8 cellular contexts compared by ENCODE assay signal in the genomic region with DNA sequence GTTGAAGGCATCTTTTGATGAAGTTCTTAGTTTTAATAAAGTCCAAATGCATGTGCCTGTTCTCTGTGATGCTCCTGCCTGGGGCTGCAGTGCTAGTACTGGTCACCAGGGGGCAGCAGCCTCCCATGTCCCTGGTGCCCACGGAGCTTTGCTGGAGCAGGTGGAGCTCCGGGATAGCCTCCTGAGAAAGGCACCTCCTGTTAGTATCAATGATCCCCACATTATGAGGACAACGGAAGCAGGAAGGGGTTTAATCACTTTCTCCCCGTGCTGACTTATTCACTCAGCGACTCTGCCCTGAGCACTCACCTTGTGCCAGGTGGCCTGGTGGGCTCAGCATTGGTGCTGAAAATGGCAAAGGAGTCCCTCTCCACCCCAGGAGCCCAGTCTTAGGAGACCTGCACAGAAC.
DNase-seq lines count a peak whose midpoint lies in the region; ATAC-seq, FAIRE-seq and TF ChIP-seq lines count a peak whose summit lies in the region.

No MANE protein-coding gene starts in this region.

- peak; percentile 78 for ATAC-seq in HepG2
- no peak for ATAC-seq in HG03045 (IDR thresholded peaks at IDR 0.05; ENCODE audit: unreplicated experiment)

- H4K20me1 ChIP-seq in HepG2 (ENCODE audit: insufficient read depth, low read length) = no peaks in the 10 kb centered on the region

- FAIRE-seq in GM18507 (lab: Jason Lieb, UNC) (peak; percentile 86), HepG2 (lab: Jason Lieb, UNC) (peak; percentile 89)

- intact Hi-C loops in A673 (cut with micrococcal nuclease; ENCODE audit: unreplicated experiment) (loop anchor here (1.0 kb wide), 2 partner anchors 138 to 377 kb away; no protein-coding TSS in a partner anchor), colonic mucosa (cut with DNase I) (loop anchor here (5.0 kb wide), 1 partner anchor 376 kb away; no protein-coding TSS in a partner anchor), HepG2 (cut with micrococcal nuclease; ENCODE audit: unreplicated experiment) (loop anchor here (1.0 to 5.0 kb wide), 3 partner anchors 41 to 376 kb away; no protein-coding TSS in a partner anchor)

- H3K36me3 ChIP-seq in A673 (ENCODE audit: insufficient read depth, low read length, poor library complexity, severe bottlenecking) = no peaks in the 10 kb centered on the region
- H3K36me3 ChIP-seq in colonic mucosa = no peaks in the 10 kb centered on the region
- no peaks in the 10 kb centered on the region for H3K36me3 ChIP-seq in HepG2 (replicated peaks in 1 of 2; ENCODE audit: control insufficient read depth in 1 of 2, insufficient read depth in 2 of 2, low read length in 2 of 2)

- H3K4me2 ChIP-seq in HepG2 (ENCODE audit: low read depth, low read length) = no peak overlapping the region

- H3K4me1 ChIP-seq in A673 (ENCODE audit: insufficient read depth, low read length, poor library complexity, severe bottlenecking) (no peaks in the 10 kb centered on the region), colonic mucosa (no peaks in the 10 kb centered on the region), HepG2 (ENCODE audit: insufficient read depth, low read length) (peaks cover 47% of the 10 kb centered on the region)

- BruUV-seq in A673 (replicated peaks; lab: Mats Ljungman, UMichigan) (no TSS peak), HepG2 (replicated peaks; lab: Mats Ljungman, UMichigan) (no TSS peak)

- H2AFZ ChIP-seq in HepG2 (ENCODE audit: low read length) = no peak overlapping the region

- no peak overlapping the region for H3K9ac ChIP-seq in colonic mucosa (ENCODE audit: low read depth in 2 of 2, low read length in 2 of 2)
- H3K9ac ChIP-seq in HepG2 (ENCODE audit: insufficient read depth, low read depth, low read length) = no peak overlapping the region

- TF ChIP-seq CTCF in A673 (conservative IDR thresholded peaks at IDR 0.05; ENCODE audit: low read depth, low read length) (peak; percentile 99), colonic mucosa (IDR thresholded peaks at IDR 0.05) (peak; percentile 94), HepG2 (CRISPR knock-in tag; IDR thresholded peaks at IDR 0.05) (peak; percentile 98)

- DNase-seq in A673 (ENCODE audit: low spot score) = peak; percentile 68
- DNase-seq in GM18507 (ENCODE audit: extremely low spot score, insufficient read length, low read depth) = peak; percentile 51
- DNase-seq in NCI-H1694 treated with DMSO at 0.1 percent for 48 hours (lab: John Stamatoyannopoulos, UW) = peak; percentile 41
- DNase-seq in activated CD4-positive, alpha-beta T cell treated with anti-CD3 and anti-CD28 coated beads for 24 hours (ENCODE audit: low read depth in 2 of 2) = peak; percentile 54 to 69
- peak; percentile 74 for DNase-seq in colonic mucosa
- peak; percentile 44 for DNase-seq in HepG2 (ENCODE audit: low spot score)
- peak; percentile 52 to 57 (median 53) for DNase-seq in stimulated activated CD4-positive, alpha-beta T cell treated with anti-CD3 and anti-CD28 coated beads, TNF-alpha, amount 100 ng/mL, for 48 hours (ENCODE audit: low read depth in 3 of 3)

- WGBS in HepG2 (ENCODE audit: low lambda C conversion rate) = 26% methylated on average over 5 of the region's 5 CpGs

- no peak for TF ChIP-seq POLR2A in HepG2 (IDR thresholded peaks at IDR 0.05; ENCODE audit: insufficient read depth in 1 of 2, low read depth in 2 of 2, low read length in 2 of 2)

- POLR2A ChIA-PET in A673 (lab: Charles Lee; ENCODE audit: low non-redundant PET) (no interaction called here), HepG2 (lab: Yijun Ruan, JAX) (interaction anchor here (0.6 to 1.0 kb wide), 3 partner anchors 12 to 138 kb away, joined by 3 to 4 read pairs (median 3); no protein-coding TSS in a partner anchor)

- peak; percentile 92 for TF ChIP-seq RAD21 in HepG2 (CRISPR knock-in tag; IDR thresholded peaks at IDR 0.05)

- H3K9me3 ChIP-seq in A673 (ENCODE audit: low read depth, low read length, poor library complexity, severe bottlenecking) = no peaks in the 10 kb centered on the region
- no peaks in the 10 kb centered on the region for H3K9me3 ChIP-seq in colonic mucosa
- H3K9me3 ChIP-seq in HepG2 (ENCODE audit: low read length) = no peaks in the 10 kb centered on the region

- H3K27ac ChIP-seq in A673 (ENCODE audit: low read depth, low read length, poor library complexity, severe bottlenecking) (no peak overlapping the region), colonic mucosa (no peak overlapping the region), HepG2 (ENCODE audit: extremely low read length, insufficient read depth, low read length) (no peak overlapping the region)

- H3K79me2 ChIP-seq in HepG2 (ENCODE audit: insufficient read depth, low read length) = no peaks in the 10 kb centered on the region

- CTCF ChIA-PET in A673 (lab: Charles Lee) = interaction anchor here (0.6 to 1.2 kb wide), 7 partner anchors 10 to 415 kb away, joined by 3 to 8 read pairs (median 4); no protein-coding TSS in a partner anchor
- CTCF ChIA-PET in HepG2 (lab: Yijun Ruan, JAX; ENCODE audit: low intra/inter-chr PET ratio, low total read pairs) = interaction anchor here (0.6 to 1.8 kb wide), 5 partner anchors 40 to 377 kb away, joined by 4 to 16 read pairs (median 4); no protein-coding TSS in a partner anchor

- TF ChIP-seq EP300 in HepG2 (IDR thresholded peaks at IDR 0.05; ENCODE audit: low read depth in 2 of 2, low read length in 2 of 2) (no peak), HepG2 (CRISPR knock-in tag; IDR thresholded peaks at IDR 0.05; ENCODE audit: borderline replicate concordance) (no peak)

- H3K27me3 ChIP-seq in A673 (replicated peaks; ENCODE audit: insufficient read depth, low read depth, low read length, poor library complexity) (no peaks in the 10 kb centered on the region), colonic mucosa (no peaks in the 10 kb centered on the region), HepG2 (ENCODE audit: control insufficient read depth in 1 of 2, insufficient read depth in 2 of 2, low read length in 2 of 2) (no peaks in the 10 kb centered on the region)

- in situ Hi-C loops in HepG2 (cut with HindIII; ENCODE audit: extremely low pct_ligation_motif_present, low pct_unique_long_range_greater_than_20kb) = loop anchor here (25.0 kb wide), 1 partner anchor 131 kb away; no protein-coding TSS in a partner anchor

- H3K4me3 ChIP-seq in A673 (ENCODE audit: low read depth, low read length, poor library complexity, severe bottlenecking) = no peak overlapping the region
- no peak overlapping the region for H3K4me3 ChIP-seq in colonic mucosa
- H3K4me3 ChIP-seq in HepG2 (replicated peaks in 1 of 3; ENCODE audit: insufficient read depth in 1 of 3, low read depth in 2 of 3, low read length in 3 of 3) = no peak overlapping the region

TF ChIP-seq in HepG2, 621 proteins besides CTCF, POLR2A, EP300 and RAD21 (continues in another document):
- TF ChIP-seq DMAP1 (CRISPR knock-in tag; IDR thresholded peaks at IDR 0.05) (no peak), GATA4 (IDR thresholded peaks at IDR 0.05; ENCODE audit: borderline replicate concordance, low read depth) (no peak), SRF (IDR thresholded peaks at IDR 0.05; ENCODE audit: low read depth, low read length) (no peak), PREB (CRISPR knock-in tag; IDR thresholded peaks at IDR 0.05) (no peak), NR2F6 (IDR thresholded peaks at IDR 0.05) (no peak), NR2F6 (CRISPR knock-in tag; IDR thresholded peaks at IDR 0.05) (0 out of 2 replicates have a peak, but pooled peaks have one; percentile 20), ARNT2 (CRISPR knock-in tag; IDR thresholded peaks at IDR 0.05; ENCODE audit: low read depth) (no peak), SALL1 (CRISPR knock-in tag; IDR thresholded peaks at IDR 0.05) (peak; percentile 34; the same call in 1 of the 2 replicates), ELF4 (CRISPR knock-in tag; IDR thresholded peaks at IDR 0.05; ENCODE audit: borderline replicate concordance) (no peak), PCBP1 (IDR thresholded peaks at IDR 0.05; ENCODE audit: borderline replicate concordance, low read depth, low read length) (no peak), ZNF263 (CRISPR knock-in tag; IDR thresholded peaks at IDR 0.05) (no peak), ZNF670 (CRISPR knock-in tag; IDR thresholded peaks at IDR 0.05; ENCODE audit: borderline replicate concordance) (no peak), SATB2 (CRISPR knock-in tag; IDR thresholded peaks at IDR 0.05) (no peak), KMT2B (CRISPR knock-in tag; IDR thresholded peaks at IDR 0.05) (0 out of 2 replicates have a peak, but pooled peaks have one; percentile 18), NFKBIZ (CRISPR knock-in tag; IDR thresholded peaks at IDR 0.05) (no peak), ZNF317 (CRISPR knock-in tag; IDR thresholded peaks at IDR 0.05) (no peak)
- TF ChIP-seq, protein P1, sequence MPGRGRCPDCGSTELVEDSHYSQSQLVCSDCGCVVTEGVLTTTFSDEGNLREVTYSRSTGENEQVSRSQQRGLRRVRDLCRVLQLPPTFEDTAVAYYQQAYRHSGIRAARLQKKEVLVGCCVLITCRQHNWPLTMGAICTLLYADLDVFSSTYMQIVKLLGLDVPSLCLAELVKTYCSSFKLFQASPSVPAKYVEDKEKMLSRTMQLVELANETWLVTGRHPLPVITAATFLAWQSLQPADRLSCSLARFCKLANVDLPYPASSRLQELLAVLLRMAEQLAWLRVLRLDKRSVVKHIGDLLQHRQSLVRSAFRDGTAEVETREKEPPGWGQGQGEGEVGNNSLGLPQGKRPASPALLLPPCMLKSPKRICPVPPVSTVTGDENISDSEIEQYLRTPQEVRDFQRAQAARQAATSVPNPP (CRISPR knock-in tag; IDR thresholded peaks at IDR 0.05) = no peak
- TF ChIP-seq, protein P2, sequence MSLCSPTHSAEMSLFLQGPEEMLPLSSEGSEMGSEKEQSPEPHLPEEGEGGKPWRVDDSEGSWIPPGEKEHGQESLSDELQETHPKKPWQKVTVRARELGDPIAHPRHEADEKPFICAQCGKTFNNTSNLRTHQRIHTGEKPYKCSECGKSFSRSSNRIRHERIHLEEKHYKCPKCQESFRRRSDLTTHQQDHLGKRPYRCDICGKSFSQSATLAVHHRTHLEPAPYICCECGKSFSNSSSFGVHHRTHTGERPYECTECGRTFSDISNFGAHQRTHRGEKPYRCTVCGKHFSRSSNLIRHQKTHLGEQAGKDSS (CRISPR knock-in tag; IDR thresholded peaks at IDR 0.05; ENCODE audit: borderline replicate concordance, low read depth) = peak; percentile 31; the same call in 1 of the 2 replicates
